Comparison of ENCODE assay signal across 10 cellular contexts in the genomic region with DNA sequence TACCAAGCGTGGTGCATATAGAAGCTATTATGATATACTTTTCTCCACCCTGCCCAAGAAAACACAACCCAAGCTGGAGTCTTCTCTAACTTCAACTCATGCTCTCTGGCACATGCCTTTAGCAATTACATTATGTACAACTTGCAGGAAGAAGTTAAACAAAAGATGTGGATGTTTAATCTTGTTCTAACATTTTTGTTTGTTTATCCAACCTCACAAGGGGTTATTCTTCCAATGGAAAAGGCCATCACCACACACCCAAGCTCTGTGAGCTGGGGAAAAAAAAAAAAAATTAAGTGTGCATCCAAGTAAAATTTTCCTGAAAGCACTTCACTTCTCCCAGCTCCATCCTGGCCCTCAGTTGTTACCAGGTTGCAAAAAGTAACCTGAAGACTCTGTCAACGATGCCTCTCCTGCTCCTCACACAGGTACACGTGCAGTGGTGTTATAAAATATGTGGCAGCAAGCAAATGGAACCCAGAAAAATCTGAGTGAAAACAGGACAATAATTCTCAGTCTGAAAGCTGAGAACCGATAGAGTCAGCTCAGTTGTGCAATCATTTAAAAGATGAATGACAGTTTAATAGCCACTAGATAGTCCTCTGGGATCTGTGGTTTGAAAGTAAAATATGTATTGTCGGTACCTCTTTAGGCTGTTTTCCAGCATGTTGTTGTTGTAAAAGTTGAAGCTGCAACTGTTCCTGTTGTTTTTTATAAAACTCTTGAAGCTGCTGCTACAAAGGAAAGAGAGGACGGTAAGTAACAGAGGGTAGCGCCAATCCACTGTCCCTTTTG.
DNase-seq lines count a peak whose midpoint lies in the region; ATAC-seq and TF ChIP-seq lines count a peak whose summit lies in the region.
"Had no signal": no experiment of that assay in that cellular context is flagged by ENCODE, and none has a peak within 500 bp of the region (broad histone marks: within the 10 kb centered on the region; RNA-seq: fewer than 3 reads in every experiment).

No MANE protein-coding gene starts in this region.

- no peak overlapping the region for H4K8ac ChIP-seq in trophoblast cell (ENCODE audit: low read depth, low read length)

- H3K4me3 Mint-ChIP-seq in activated T-cell treated with anti-CD3 and anti-CD28 coated beads, Interleukin-2, amount 50 U/mL, for 72 hours: peak overlapping the region in 1 of 2 donors; percentile 85
- peak overlapping the region; percentile 36 for H3K4me3 Mint-ChIP-seq in T-helper 17 cell

- H3K18ac ChIP-seq in trophoblast cell (ENCODE audit: low read length): no peak overlapping the region

- H3K27ac ChIP-seq in temporal lobe (ENCODE audit: low read depth, low read length) (peak overlapping the region; percentile 96), trophoblast cell (ENCODE audit: low read depth, low read length) (no peak overlapping the region)

- no peaks in the 10 kb centered on the region for H3K27me3 ChIP-seq in trophoblast cell (ENCODE audit: insufficient read depth, low read length)

- H3K9me3 Mint-ChIP-seq in activated T-cell treated with anti-CD3 and anti-CD28 coated beads, Interleukin-2, amount 50 U/mL, for 72 hours: no peaks in the 10 kb centered on the region

- H3K27me3 Mint-ChIP-seq in activated T-cell treated with anti-CD3 and anti-CD28 coated beads, Interleukin-2, amount 50 U/mL, for 72 hours (ENCODE audit: low read depth): no peaks in the 10 kb centered on the region
- no peaks in the 10 kb centered on the region for H3K27me3 Mint-ChIP-seq in T-helper 17 cell

- no peak for TF ChIP-seq CTCF in foreskin fibroblast (IDR thresholded peaks at IDR 0.05; ENCODE audit: low read depth, low read length)

- no peak for ATAC-seq in activated T-cell treated with anti-CD3 and anti-CD28 coated beads, Interleukin-2, amount 50 U/mL, for 72 hours (replicated peaks in 1 of 2)
- ATAC-seq in T-helper 17 cell: no peak
- ATAC-seq in GM18517 (IDR thresholded peaks at IDR 0.05; ENCODE audit: unreplicated experiment): no peak

- H3K79me2 ChIP-seq in trophoblast cell (ENCODE audit: control insufficient read depth, insufficient read depth, low read length, poor library complexity): no peaks in the 10 kb centered on the region

- H3K4ac ChIP-seq in trophoblast cell (ENCODE audit: low read depth, low read length): no peak overlapping the region

- H3K4me1 ChIP-seq in trophoblast cell (ENCODE audit: control insufficient read depth in 1 of 2, insufficient read depth in 2 of 2, low read length in 2 of 2): peaks cover 0 to 3% of the 10 kb centered on the region in 2 experiments

- no peak overlapping the region for H4K91ac ChIP-seq in trophoblast cell (ENCODE audit: low read depth, low read length)

- H3K14ac ChIP-seq in trophoblast cell (ENCODE audit: low read length): no peak overlapping the region

- no CpG with 5 or more reads among the region's 7 CpGs for WGBS in trophoblast cell (ENCODE audit: extremely low coverage, insufficient coverage, insufficient read length)

- no peaks in the 10 kb centered on the region for H3K79me1 ChIP-seq in trophoblast cell (ENCODE audit: low read length)

- H2BK5ac ChIP-seq in trophoblast cell (ENCODE audit: low read depth, low read length, poor library complexity): no peak overlapping the region

- peaks cover 18 to 35% of the 10 kb centered on the region in 2 donors for H3K36me3 Mint-ChIP-seq in activated T-cell treated with anti-CD3 and anti-CD28 coated beads, Interleukin-2, amount 50 U/mL, for 72 hours (ENCODE audit: insufficient read depth in 2 of 2)
- H3K36me3 Mint-ChIP-seq in T-helper 17 cell (ENCODE audit: low read depth): peaks cover 7% of the 10 kb centered on the region

- H3K4me1 Mint-ChIP-seq in activated T-cell treated with anti-CD3 and anti-CD28 coated beads, Interleukin-2, amount 50 U/mL, for 72 hours (ENCODE audit: low read depth): peaks cover 54% of the 10 kb centered on the region
- H3K4me1 Mint-ChIP-seq in T-helper 17 cell: peaks cover 72% of the 10 kb centered on the region

- H4K12ac ChIP-seq in trophoblast cell (ENCODE audit: low read depth, low read length): no peak overlapping the region

- H2AFZ ChIP-seq in trophoblast cell (ENCODE audit: insufficient read depth, low read length, poor library complexity): no peak overlapping the region

- H3K9me3 ChIP-seq in T-helper 17 cell (ENCODE audit: control insufficient read depth, low read length, poor library complexity, severe bottlenecking) (no peaks in the 10 kb centered on the region), trophoblast cell (ENCODE audit: insufficient read depth, low read depth, low read length) (no peaks in the 10 kb centered on the region)

- H2AK5ac ChIP-seq in trophoblast cell (ENCODE audit: low read length): no peak overlapping the region

- no peak overlapping the region for H2BK120ac ChIP-seq in trophoblast cell (ENCODE audit: insufficient read depth, low read length, poor library complexity)

- H3K23ac ChIP-seq in trophoblast cell (ENCODE audit: low read length): no peak overlapping the region

- H3K9ac ChIP-seq in trophoblast cell (ENCODE audit: low read length): no peak overlapping the region

- H3K4me2 ChIP-seq in trophoblast cell (ENCODE audit: low read length): no peak overlapping the region

- no peaks in the 10 kb centered on the region for H3K36me3 ChIP-seq in trophoblast cell (ENCODE audit: control insufficient read depth in 1 of 2, insufficient read depth in 2 of 2, low read length in 2 of 2)

- H2BK12ac ChIP-seq in trophoblast cell (ENCODE audit: low read length): no peak overlapping the region

- H3K4me3 ChIP-seq in foreskin fibroblast (ENCODE audit: low read depth in 1 of 2, low read length in 2 of 2) (no peak overlapping the region), trophoblast cell (ENCODE audit: low read depth, low read length) (no peak overlapping the region)

- DNase-seq in activated T-cell treated with anti-CD3 and anti-CD28 coated beads, Interleukin-2, amount 50 U/mL, for 72 hours: no peak
- DNase-seq in activated T-cell treated with anti-CD3 and anti-CD28 coated beads, Interleukin-2, amount 50 U/mL, for 48 hours: no peak
- DNase-seq in T-helper 17 cell (no peak), foreskin fibroblast (peak; percentile 54 to 72), trophoblast cell (no peak), NCI-H1092 (lab: John Stamatoyannopoulos, UW) (no peak)
- DNase-seq: stimulated activated CD4-positive, alpha-beta T cell treated with anti-CD3 and anti-CD28 coated beads, Interleukin-12 subunit alpha, Interleukin-12 subunit beta, amount 100 ng/mL, for 4 hours; T1000 had no signal

- peak overlapping the region; percentile 56 for H3K27ac Mint-ChIP-seq in activated T-cell treated with anti-CD3 and anti-CD28 coated beads, Interleukin-2, amount 50 U/mL, for 72 hours
- peak overlapping the region; percentile 98 for H3K27ac Mint-ChIP-seq in T-helper 17 cell

Comparison
In these comparisons a context has a peak if more than half of its experiments do, and no peak if none do; other contexts are left out.
1. DNase-seq: peak in foreskin fibroblast (2 of 2); none in activated T-cell treated with anti-CD3 and anti-CD28 coated beads, Interleukin-2, amount 50 U/mL, for 72 hours (0 of 2), activated T-cell treated with anti-CD3 and anti-CD28 coated beads, Interleukin-2, amount 50 U/mL, for 48 hours (0 of 2), T-helper 17 cell (0 of 3), trophoblast cell (0 of 2) and NCI-H1092 (single experiment).